8 cellular contexts compared by ENCODE assay signal in the genomic region with DNA sequence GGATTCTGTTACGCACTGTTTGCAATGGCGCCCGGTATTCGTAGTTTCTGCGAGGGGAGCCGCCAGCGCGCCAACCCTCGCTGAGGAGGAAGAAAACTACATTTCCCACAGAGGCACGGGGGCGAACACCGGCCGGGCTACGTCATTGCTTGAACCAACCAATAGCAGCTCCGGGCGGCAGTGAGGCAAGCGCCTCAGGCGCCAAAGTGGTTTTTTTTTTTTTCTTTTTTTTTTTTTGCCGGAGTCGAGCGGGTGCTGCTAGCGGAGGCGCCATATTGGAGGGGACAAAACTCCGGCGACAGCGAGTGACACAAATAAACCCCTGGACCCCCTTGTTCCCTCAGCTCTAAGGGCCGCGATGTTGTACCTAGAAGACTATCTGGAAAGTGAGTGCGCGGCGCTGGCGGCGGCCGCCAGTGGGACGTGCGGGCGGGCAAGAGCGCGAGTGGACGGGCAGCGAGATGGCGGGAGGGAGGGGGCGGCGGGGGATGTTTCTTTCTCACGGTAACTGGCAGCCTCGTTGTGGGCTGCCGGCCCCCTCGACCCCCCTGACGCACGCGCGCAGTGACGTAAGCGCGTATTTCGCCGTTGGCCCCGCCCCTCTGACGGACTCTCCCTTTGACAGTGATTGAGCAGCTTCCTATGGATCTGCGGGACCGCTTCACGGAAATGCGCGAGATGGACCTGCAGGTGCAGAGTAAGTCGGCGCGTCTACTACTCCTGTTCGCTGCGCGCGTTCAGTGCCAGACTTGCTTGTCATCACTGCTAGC.
DNase-seq lines count a peak whose midpoint lies in the region; ATAC-seq and TF ChIP-seq lines count a peak whose summit lies in the region.

Gene ING3 (plus strand): TSS at position 239 of the 770 bp plus-strand sequence. CDS start 120 bp downstream, at position 359.

- no peak for TF ChIP-seq CTCF in AG09319 (IDR thresholded peaks at IDR 0.05; ENCODE audit: low read depth, low read length)

- DNase-seq in AG09319 (ENCODE audit: extremely low read depth, low read depth) (peak; percentile 93), NCI-H446 treated with DMSO at 0.1 percent for 48 hours (lab: John Stamatoyannopoulos, UW) (peak; percentile 95), cerebellar cortex (ENCODE audit: low spot score) (peak; percentile 99), iris pigment epithelial cell (ENCODE audit: low read depth) (peak; percentile 97)
- peak; percentile 93 to 96 for DNase-seq in stimulated activated CD4-positive, alpha-beta T cell treated with anti-CD3 and anti-CD28 coated beads, Interleukin-12 subunit alpha, Interleukin-12 subunit beta, amount 100 ng/mL, for 24 hours (ENCODE audit: low read depth in 2 of 2)

- ATAC-seq in GM19035 (IDR thresholded peaks at IDR 0.05; ENCODE audit: unreplicated experiment) = peak; percentile 96
- peak; percentile 95 for ATAC-seq in HG03354 (IDR thresholded peaks at IDR 0.05; ENCODE audit: poor library complexity, severe bottlenecking, unreplicated experiment)
- peak; percentile 95 to 96 for ATAC-seq in activated CD4-positive, CD25-positive, alpha-beta regulatory T cell treated with anti-CD3 and anti-CD28 coated beads, Interleukin-2, amount 50 U/mL, for 24 hours

Comparison
In these comparisons a context has a peak if more than half of its experiments do, and no peak if none do; other contexts are left out.
1. Peak in every context shown above with its lines: DNase-seq and ATAC-seq.